10 cellular contexts compared by ENCODE assay signal in the genomic region with DNA sequence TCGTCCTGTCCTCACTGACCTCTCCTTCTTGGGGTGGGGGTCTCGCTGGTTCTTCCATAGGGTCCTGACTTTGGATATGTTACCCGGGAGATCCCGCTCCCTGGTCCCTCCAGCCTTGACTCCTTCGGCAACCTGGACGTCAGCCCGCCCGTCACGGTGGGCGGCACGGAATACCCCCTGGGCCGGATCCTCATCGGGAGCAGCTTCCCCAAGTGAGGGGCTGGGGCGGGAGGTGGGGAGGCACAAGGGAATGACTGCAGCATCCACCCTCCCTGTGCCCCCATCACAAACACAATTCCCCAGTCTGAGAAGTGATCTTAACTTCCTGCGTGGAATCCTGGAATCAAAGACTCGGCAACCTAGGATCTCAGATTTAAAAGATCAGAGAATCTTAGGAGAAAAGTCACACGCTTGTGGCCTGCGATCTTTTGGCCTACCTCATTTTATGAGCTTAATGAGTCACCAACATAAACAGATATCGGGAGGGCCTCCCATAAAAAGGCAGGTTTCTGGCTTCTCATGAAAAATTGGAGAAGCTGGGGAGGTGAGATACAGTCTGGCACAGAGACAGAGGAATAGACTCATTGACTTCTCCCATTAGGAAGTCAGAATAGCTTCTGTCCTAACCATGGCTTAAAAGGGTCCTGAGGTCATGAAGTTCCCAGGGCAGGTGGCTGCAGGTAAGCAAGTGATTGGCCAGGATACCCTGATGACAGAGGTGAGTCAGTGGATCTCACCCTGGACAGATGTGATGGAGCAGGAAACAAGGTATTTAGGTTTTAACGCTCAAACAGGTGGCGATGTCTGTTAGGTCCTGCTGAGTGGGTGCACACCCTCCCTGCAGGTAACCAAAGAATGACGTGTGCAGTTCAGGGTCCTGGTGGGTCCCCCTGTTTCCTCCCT. TPM values are rescaled to one million over a fixed set of nuclear protein-coding genes. Genes with fewer than 3 reads are reported as not detected.
DNase-seq lines count a peak whose midpoint lies in the region; ATAC-seq, FAIRE-seq and TF ChIP-seq lines count a peak whose summit lies in the region.
"Had no signal": no experiment of that assay in that cellular context is flagged by ENCODE, and none has a peak within 500 bp of the region (broad histone marks: within the 10 kb centered on the region; RNA-seq: fewer than 3 reads in every experiment).

No MANE protein-coding gene starts in this region.

- no peaks in the 10 kb centered on the region for H3K27me3 Mint-ChIP-seq in activated CD4-positive, alpha-beta memory T cell treated with anti-CD3 and anti-CD28 coated beads for 36 hours
- peaks cover 17% of the 10 kb centered on the region for H3K27me3 Mint-ChIP-seq in activated CD8-positive, alpha-beta memory T cell treated with anti-CD3 and anti-CD28 coated beads, Interleukin-2, amount 10 ng/mL, durations not matched to agents 7 days and 5 days
- H3K27me3 Mint-ChIP-seq in WTC11 (ENCODE audit: low read depth): peaks cover 3% of the 10 kb centered on the region; the same call in 1 of the 2 replicates
- H3K27me3 Mint-ChIP-seq: CD4-positive, alpha-beta T cell had no signal

- intact Hi-C loops in left colon (cut with DNase I, micrococcal nuclease): no loop called here
- intact Hi-C loops in activated CD4-positive, alpha-beta memory T cell treated with anti-CD3 and anti-CD28 coated beads for 36 hours (cut with micrococcal nuclease): no loop called here

- H3K4me3 ChIP-seq in AG04449 (ENCODE audit: low read depth, low read length) (no peak overlapping the region; the same call in 1 of the 2 replicates), astrocyte of the spinal cord (ENCODE audit: low read depth, low read length) (no peak overlapping the region)

- CTCF ChIA-PET in AG04449 (lab: Yijun Ruan, JAX) (interaction anchor here (1.0 to 12.2 kb wide), 4 partner anchors 8 to 171 kb away, joined by 4 to 669 read pairs (median 82); a partner anchor contains a TSS), WTC11 (lab: Charles Lee) (interaction anchor here (1.4 to 5.4 kb wide), 2 partner anchors 104 to 107 kb away, joined by 4 to 41 read pairs; no protein-coding TSS in a partner anchor)
- CTCF ChIA-PET in activated CD4-positive, alpha-beta memory T cell treated with anti-CD3 and anti-CD28 coated beads for 36 hours (lab: Charles Lee): interaction anchor here (9.3 kb wide), 1 partner anchor 108 kb away, joined by 196 read pairs; no protein-coding TSS in a partner anchor
- CTCF ChIA-PET in activated CD8-positive, alpha-beta memory T cell treated with anti-CD3 and anti-CD28 coated beads, Interleukin-2, amount 10 ng/mL, durations not matched to agents 7 days and 5 days (lab: Charles Lee): interaction anchor here (0.5 to 9.5 kb wide), 4 partner anchors 95 to 1356 kb away, joined by 3 to 157 read pairs (median 4); no protein-coding TSS in a partner anchor

- H3K27ac Mint-ChIP-seq in activated CD4-positive, alpha-beta memory T cell treated with anti-CD3 and anti-CD28 coated beads for 36 hours: no peak overlapping the region
- no peak overlapping the region for H3K27ac Mint-ChIP-seq in activated CD8-positive, alpha-beta memory T cell treated with anti-CD3 and anti-CD28 coated beads, Interleukin-2, amount 10 ng/mL, durations not matched to agents 7 days and 5 days
- H3K27ac Mint-ChIP-seq in WTC11: no peak overlapping the region; the same call in 1 of the 2 replicates
- H3K27ac Mint-ChIP-seq: CD4-positive, alpha-beta T cell had no signal

- no peak for TF ChIP-seq CTCF in AG04449 (IDR thresholded peaks at IDR 0.05; ENCODE audit: insufficient read depth, low read length, missing control alignments)
- TF ChIP-seq CTCF in astrocyte of the spinal cord (IDR thresholded peaks at IDR 0.05; ENCODE audit: low read depth, low read length): no peak
- TF ChIP-seq CTCF in WTC11 (IDR thresholded peaks at IDR 0.05): no peak

- POLR2A ChIA-PET in AG04449 (lab: Yijun Ruan, JAX) (interaction anchor here (0.6 to 4.6 kb wide), 12 partner anchors 8 to 1432 kb away, joined by 3 to 37 read pairs (median 5); no protein-coding TSS in a partner anchor), WTC11 (lab: Charles Lee) (interaction anchor here (0.5 kb wide), 1 partner anchor 68 kb away, joined by 3 read pairs; no protein-coding TSS in a partner anchor)
- POLR2A ChIA-PET in activated CD4-positive, alpha-beta memory T cell treated with anti-CD3 and anti-CD28 coated beads for 36 hours (lab: Charles Lee): no interaction called here

- no peaks in the 10 kb centered on the region for H3K36me3 Mint-ChIP-seq in activated CD4-positive, alpha-beta memory T cell treated with anti-CD3 and anti-CD28 coated beads for 36 hours
- no peaks in the 10 kb centered on the region for H3K36me3 Mint-ChIP-seq in activated CD8-positive, alpha-beta memory T cell treated with anti-CD3 and anti-CD28 coated beads, Interleukin-2, amount 10 ng/mL, durations not matched to agents 7 days and 5 days
- H3K36me3 Mint-ChIP-seq in WTC11: no peaks in the 10 kb centered on the region
- H3K36me3 Mint-ChIP-seq: naive B cell had no signal

- H3K9me3 Mint-ChIP-seq in activated CD4-positive, alpha-beta memory T cell treated with anti-CD3 and anti-CD28 coated beads for 36 hours: no peaks in the 10 kb centered on the region
- no peaks in the 10 kb centered on the region for H3K9me3 Mint-ChIP-seq in activated CD8-positive, alpha-beta memory T cell treated with anti-CD3 and anti-CD28 coated beads, Interleukin-2, amount 10 ng/mL, durations not matched to agents 7 days and 5 days (ENCODE audit: low read depth)
- H3K9me3 Mint-ChIP-seq in WTC11: no peaks in the 10 kb centered on the region
- H3K9me3 Mint-ChIP-seq: CD4-positive, alpha-beta T cell; naive B cell had no signal

- in situ Hi-C loops in astrocyte of the spinal cord (cut with HindIII; ENCODE audit: low sequenced_read_pairs): no loop called here

- DNase-seq in AG04449 (ENCODE audit: low read depth, low spot score) (peak; percentile 92), HTR-8/SVneo (ENCODE audit: insufficient read length, low spot score) (peak; percentile 64), astrocyte of the spinal cord (ENCODE audit: low read depth, low spot score) (peak; percentile 94), left colon (peak; percentile 31 to 53), SK-N-DZ (ENCODE audit: low spot score) (no peak), WTC11 (ENCODE audit: low spot score) (no peak)
- DNase-seq in activated CD4-positive, alpha-beta memory T cell treated with anti-CD3 and anti-CD28 coated beads for 36 hours: no peak
- DNase-seq in activated CD8-positive, alpha-beta memory T cell treated with anti-CD3 and anti-CD28 coated beads, Interleukin-2, amount 10 ng/mL, durations not matched to agents 7 days and 5 days: no peak
- DNase-seq: CD4-positive, alpha-beta T cell; naive B cell had no signal

- H3K4me1 Mint-ChIP-seq in activated CD4-positive, alpha-beta memory T cell treated with anti-CD3 and anti-CD28 coated beads for 36 hours (ENCODE audit: low read depth): no peaks in the 10 kb centered on the region
- H3K4me1 Mint-ChIP-seq in activated CD8-positive, alpha-beta memory T cell treated with anti-CD3 and anti-CD28 coated beads, Interleukin-2, amount 10 ng/mL, durations not matched to agents 7 days and 5 days: peaks cover 4% of the 10 kb centered on the region
- peaks cover 13% of the 10 kb centered on the region for H3K4me1 Mint-ChIP-seq in WTC11

- FAIRE-seq in HTR-8/SVneo (lab: Jason Lieb, UNC): peak; percentile 13

- no peak overlapping the region for H3K4me3 Mint-ChIP-seq in activated CD4-positive, alpha-beta memory T cell treated with anti-CD3 and anti-CD28 coated beads for 36 hours
- H3K4me3 Mint-ChIP-seq in activated CD8-positive, alpha-beta memory T cell treated with anti-CD3 and anti-CD28 coated beads, Interleukin-2, amount 10 ng/mL, durations not matched to agents 7 days and 5 days: no peak overlapping the region
- no peak overlapping the region for H3K4me3 Mint-ChIP-seq in WTC11
- H3K4me3 Mint-ChIP-seq: CD4-positive, alpha-beta T cell; naive B cell had no signal

- peak; percentile 53 for ATAC-seq in left colon
- ATAC-seq in activated CD8-positive, alpha-beta memory T cell treated with anti-CD3 and anti-CD28 coated beads, Interleukin-2, amount 10 ng/mL, durations not matched to agents 7 days and 5 days: no peak
- ATAC-seq in WTC11: no peak

TF ChIP-seq in WTC11, 78 proteins besides CTCF, POLR2A, EP300 and RAD21:
- TF ChIP-seq TCF7 (CRISPR knock-in tag; IDR thresholded peaks at IDR 0.05; ENCODE audit: low read depth) (no peak), ZNF219 (CRISPR knock-in tag; IDR thresholded peaks at IDR 0.05; ENCODE audit: borderline replicate concordance) (no peak), ZNF121 (CRISPR knock-in tag; IDR thresholded peaks at IDR 0.05) (no peak), NFATC4 (CRISPR knock-in tag; IDR thresholded peaks at IDR 0.05) (no peak), ETV6 (CRISPR knock-in tag; IDR thresholded peaks at IDR 0.05) (no peak)

RNA-seq across cellular contexts. Expression of a gene that starts 15.9 kb away (rescaled TPM):
- total RNA-seq in left colon: not detected
- not detected for total RNA-seq in activated CD4-positive, alpha-beta memory T cell treated with anti-CD3 and anti-CD28 coated beads for 36 hours
- not detected for total RNA-seq in activated CD8-positive, alpha-beta memory T cell treated with anti-CD3 and anti-CD28 coated beads, Interleukin-2, amount 10 ng/mL, durations not matched to agents 7 days and 5 days
- polyA plus RNA-seq in SK-N-DZ (2014; cell fraction: cytosol; rRNA removed): not detected in 2 replicates
- not detected in 2 replicates for polyA plus RNA-seq in SK-N-DZ (2014; cell fraction: nucleus; rRNA removed)
- 0.61 to 2.0 TPM (median 1.9 TPM) in 3 replicates for total RNA-seq in WTC11 (2021)
- total RNA-seq: CD4-positive, alpha-beta T cell had no signal

RNA-seq across cellular contexts. Expression of a gene that starts 28.1 kb away (rescaled TPM):
- total RNA-seq in left colon (under 1 TPM; 0.27 to 0.47 TPM), WTC11 (2021) (0.15 to 0.57 TPM (median 0.18 TPM) in 3 replicates)
- not detected for total RNA-seq in activated CD4-positive, alpha-beta memory T cell treated with anti-CD3 and anti-CD28 coated beads for 36 hours
- total RNA-seq in activated CD8-positive, alpha-beta memory T cell treated with anti-CD3 and anti-CD28 coated beads, Interleukin-2, amount 10 ng/mL, durations not matched to agents 7 days and 5 days: not detected
- not detected in 2 replicates for polyA plus RNA-seq in SK-N-DZ (2014; cell fraction: cytosol; rRNA removed)
- not detected in 2 replicates for polyA plus RNA-seq in SK-N-DZ (2014; cell fraction: nucleus; rRNA removed)
- total RNA-seq: CD4-positive, alpha-beta T cell had no signal

Comparison
In these comparisons a context has a peak if more than half of its experiments do, and no peak if none do; other contexts are left out.
1. DNase-seq: peak in AG04449 (single experiment), HTR-8/SVneo (single experiment), astrocyte of the spinal cord (single experiment) and left colon (2 of 2); none in activated CD4-positive, alpha-beta memory T cell treated with anti-CD3 and anti-CD28 coated beads for 36 hours (single experiment), activated CD8-positive, alpha-beta memory T cell treated with anti-CD3 and anti-CD28 coated beads, Interleukin-2, amount 10 ng/mL, durations not matched to agents 7 days and 5 days (single experiment), SK-N-DZ (single experiment) and WTC11 (single experiment).